Comparison of ENCODE assay signal across 8 cellular contexts in the genomic region with DNA sequence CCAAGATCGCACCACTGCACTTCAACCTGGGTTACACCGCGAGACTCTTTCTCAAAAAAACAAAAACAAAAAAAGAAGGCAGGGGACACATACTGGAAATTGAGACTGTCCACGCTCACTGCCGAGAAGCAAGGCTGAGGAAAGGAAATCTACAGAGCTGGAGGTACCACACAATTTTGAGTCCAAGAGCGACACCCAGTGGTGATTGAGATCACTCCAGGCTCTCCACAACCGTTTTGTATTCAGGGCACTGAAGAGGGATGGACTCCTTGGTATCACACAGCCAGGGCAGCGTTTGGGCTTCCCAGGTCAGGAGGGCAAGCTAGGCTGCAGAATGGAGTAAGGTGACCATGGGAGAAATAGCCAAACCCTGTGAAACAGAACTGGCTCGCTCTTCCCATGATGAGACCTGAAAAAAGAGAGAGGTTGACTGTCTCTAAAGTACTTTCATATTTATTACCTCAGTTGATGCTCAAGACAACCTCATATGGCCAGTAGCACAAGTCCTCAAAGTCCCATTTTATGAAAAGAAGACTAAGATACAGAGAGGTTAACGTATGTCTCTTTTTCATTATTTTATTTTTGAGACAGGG.
DNase-seq lines count a peak whose midpoint lies in the region; ATAC-seq, FAIRE-seq and TF ChIP-seq lines count a peak whose summit lies in the region.

No MANE protein-coding gene starts in this region.

- FAIRE-seq in frontal cortex (lab: Jason Lieb, UNC) (no peak), pancreas (lab: Jason Lieb, UNC) (no peak), urothelium cell line (lab: Jason Lieb, UNC) (no peak)

- no peak overlapping the region for H3K4me3 ChIP-seq in BJ (ENCODE audit: low read depth, low read length)
- H3K4me3 ChIP-seq in RWPE2 (ENCODE audit: severe bottlenecking), result no peak overlapping the region
- H3K4me3 ChIP-seq in pancreas, result no peak overlapping the region

- ATAC-seq in GM21381 (IDR thresholded peaks at IDR 0.05; ENCODE audit: unreplicated experiment), result peak; percentile 82
- ATAC-seq in RWPE2 (ENCODE audit: low read depth), result peak; percentile 96
- peak; percentile 84 to 96 (median 96) for ATAC-seq in pancreas

- no peaks in the 10 kb centered on the region for H3K9me3 ChIP-seq in RWPE2 (ENCODE audit: severe bottlenecking)
- no peaks in the 10 kb centered on the region for H3K9me3 ChIP-seq in pancreas

- intact Hi-C loops in pancreas (cut with DNase I), result no loop called here

- H3K4me1 ChIP-seq in RWPE2 (ENCODE audit: insufficient read depth, poor library complexity, severe bottlenecking) (no peaks in the 10 kb centered on the region), pancreas (no peaks in the 10 kb centered on the region)

- no peaks in the 10 kb centered on the region for H3K36me3 ChIP-seq in BJ (ENCODE audit: control insufficient read depth, insufficient read depth, low read length)
- no peaks in the 10 kb centered on the region for H3K36me3 ChIP-seq in RWPE2 (ENCODE audit: low read depth)
- no peaks in the 10 kb centered on the region for H3K36me3 ChIP-seq in pancreas

- no peak overlapping the region for H3K27ac ChIP-seq in RWPE2 (ENCODE audit: poor library complexity, severe bottlenecking)
- H3K27ac ChIP-seq in pancreas, result no peak overlapping the region

- DNase-seq in BJ (ENCODE audit: low read depth) (peak; percentile 8), NAMALWA (ENCODE audit: low spot score) (peak; percentile 86), RWPE2 (ENCODE audit: low spot score) (no peak), frontal cortex (ENCODE audit: low spot score in 2 of 2) (peak; percentile 16 to 63), pancreas (peak; percentile 47 to 78 (median 60)), urothelium cell line (ENCODE audit: low spot score) (peak; percentile 86)
- peak; percentile 5 for DNase-seq in activated effector memory CD4-positive, alpha-beta T cell treated with Interleukin-2 at 50 U/mL for 16 hours

- H3K27me3 ChIP-seq in BJ (ENCODE audit: control insufficient read depth, insufficient read depth, low read length) (peaks cover 6% of the 10 kb centered on the region), RWPE2 (ENCODE audit: insufficient read depth, poor library complexity, severe bottlenecking) (peaks cover 5% of the 10 kb centered on the region), pancreas (no peaks in the 10 kb centered on the region)

- WGBS in pancreas, 2 donors, result 13 to 22% methylated on average over 10 of the region's 10 CpGs

- TF ChIP-seq CTCF in BJ (IDR thresholded peaks at IDR 0.05; ENCODE audit: insufficient read depth, low read depth, low read length) (peak; percentile 83), RWPE2 (IDR thresholded peaks at IDR 0.05; ENCODE audit: poor library complexity, severe bottlenecking) (peak; percentile 76), pancreas (IDR thresholded peaks at IDR 0.05) (peak; percentile 45 to 62 (median 56))

- CTCF ChIA-PET in BJ (lab: Yijun Ruan, JAX), result interaction anchor here (0.6 to 5.8 kb wide), 18 partner anchors 9 to 1127 kb away, joined by 3 to 59 read pairs (median 4); a partner anchor contains a TSS

- POLR2A ChIA-PET in BJ (lab: Charles Lee), result interaction anchor here (0.6 kb wide), 1 partner anchor 1296 kb away, joined by 7 read pairs; no protein-coding TSS in a partner anchor
